Comparison of ENCODE assay signal across 11 cellular contexts in the genomic region with DNA sequence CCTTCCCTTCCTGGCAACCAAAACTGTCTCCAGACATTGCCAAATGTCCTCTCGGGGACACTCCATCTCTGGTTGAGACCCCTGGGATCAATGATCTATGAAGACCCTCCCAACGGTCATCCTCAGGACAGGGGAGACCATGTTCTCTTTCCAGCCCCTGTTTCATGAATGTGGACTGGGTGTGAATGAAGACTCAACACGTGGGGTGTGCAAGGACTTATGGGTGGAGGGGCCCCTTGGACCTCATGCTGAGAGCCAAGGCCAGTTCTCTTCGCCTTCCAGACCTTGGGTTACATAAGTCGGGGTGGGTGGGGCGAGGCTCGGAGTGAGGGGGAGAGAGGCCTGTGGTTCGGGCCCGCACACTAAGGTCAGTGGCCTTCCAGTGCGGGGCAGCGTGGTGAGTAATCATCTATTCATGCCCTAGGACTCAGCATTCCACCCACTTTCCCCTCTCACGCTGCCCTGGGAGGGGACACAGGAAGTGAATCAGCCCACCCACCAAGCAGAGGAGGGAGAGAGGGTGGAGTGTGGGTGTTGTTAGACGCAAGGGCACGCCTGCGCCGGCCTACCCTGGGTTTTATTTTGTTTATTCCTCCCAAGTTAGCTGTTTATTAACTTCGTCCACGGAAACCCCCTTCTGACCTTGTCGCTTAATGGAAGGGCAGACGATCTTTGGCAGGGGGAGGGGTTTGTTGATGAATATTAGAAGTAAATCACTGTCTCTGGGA. TPM values are rescaled to one million over a fixed set of nuclear protein-coding genes. Genes with fewer than 3 reads are reported as not detected.
DNase-seq lines count a peak whose midpoint lies in the region; ATAC-seq and TF ChIP-seq lines count a peak whose summit lies in the region.
"Had no signal": no experiment of that assay in that cellular context is flagged by ENCODE, and none has a peak within 500 bp of the region (broad histone marks: within the 10 kb centered on the region; RNA-seq: fewer than 3 reads in every experiment).

No MANE protein-coding gene starts in this region.

- 35 to 46% (median 39%) methylated on average over 18 to 20 of the region's 20 CpGs for WGBS in adrenal gland, 4 donors

- H3K36me3 ChIP-seq in left ventricle myocardium inferior (no peaks in the 10 kb centered on the region), adrenal gland (replicated peaks in 1 of 2) (no peaks in the 10 kb centered on the region), vagina (no peaks in the 10 kb centered on the region), tibial artery (no peaks in the 10 kb centered on the region)

- TF ChIP-seq POLR2A in adrenal gland (IDR thresholded peaks at IDR 0.05): peak in 1 of 2 donors; percentile 78
- no peak for TF ChIP-seq POLR2A in vagina (IDR thresholded peaks at IDR 0.05)

- H3K27ac ChIP-seq in left ventricle myocardium inferior (replicated peaks) (no peak overlapping the region), adrenal gland (peak overlapping the region; percentile 77 to 95 (median 86)), vagina (peak overlapping the region; percentile 13), tibial artery (no peak overlapping the region)
- H3K27ac ChIP-seq: C4-2B had no signal

- H3K27me3 ChIP-seq in left ventricle myocardium inferior (ENCODE audit: low read depth) (peaks cover under 1% of the 10 kb centered on the region), adrenal gland (no peaks in the 10 kb centered on the region), vagina (no peaks in the 10 kb centered on the region), tibial artery (peaks cover 0 to 23% of the 10 kb centered on the region in 2 donors)

- H3K4me3 ChIP-seq in left ventricle myocardium inferior: no peak overlapping the region
- H3K4me3 ChIP-seq in adrenal gland: no peak overlapping the region
- H3K4me3 ChIP-seq in vagina: no peak overlapping the region
- no peak overlapping the region for H3K4me3 ChIP-seq in tibial artery

- peaks cover 7% of the 10 kb centered on the region for H3K4me1 ChIP-seq in left ventricle myocardium inferior
- H3K4me1 ChIP-seq in adrenal gland (replicated peaks in 1 of 2): peaks cover 28 to 30% of the 10 kb centered on the region in 2 donors
- no peaks in the 10 kb centered on the region for H3K4me1 ChIP-seq in vagina
- H3K4me1 ChIP-seq in tibial artery: no peaks in the 10 kb centered on the region

- intact Hi-C loops in left cardiac atrium (cut with DNase I) (no loop called here), left ventricle myocardium inferior (cut with micrococcal nuclease) (no loop called here), adrenal gland (cut with DNase I) (no loop called here), vagina (cut with DNase I) (no loop called here), tibial artery (cut with DNase I; ENCODE audit: low total_unique reads) (no loop called here)

- peak in 1 of 2 donors; percentile 72 for ATAC-seq in left cardiac atrium
- no peak for ATAC-seq in HG03571 (IDR thresholded peaks at IDR 0.05; ENCODE audit: unreplicated experiment)

- DNase-seq in left cardiac atrium (peak; percentile 41), left ventricle myocardium inferior (no peak), adrenal gland (peak; percentile 85 to 95 (median 93)), islet precursor cell (peak; percentile 90), vagina (ENCODE audit: extremely low spot score in 2 of 2) (no peak), tibial artery (no peak), cerebellar cortex (ENCODE audit: low spot score) (no peak)
- DNase-seq: activated T-cell treated with anti-CD3 and anti-CD28 coated beads for 4 hours, glutamatergic neuron had no signal

- TF ChIP-seq CTCF in left ventricle myocardium inferior (IDR thresholded peaks at IDR 0.05; ENCODE audit: borderline replicate concordance): no peak
- no peak for TF ChIP-seq CTCF in adrenal gland (IDR thresholded peaks at IDR 0.05)
- TF ChIP-seq CTCF in vagina (IDR thresholded peaks at IDR 0.05): no peak
- no peak for TF ChIP-seq CTCF in tibial artery (IDR thresholded peaks at IDR 0.05)

- H3K9me3 ChIP-seq in left ventricle myocardium inferior (replicated peaks): no peaks in the 10 kb centered on the region
- H3K9me3 ChIP-seq in adrenal gland (replicated peaks in 1 of 3): no peaks in the 10 kb centered on the region
- no peaks in the 10 kb centered on the region for H3K9me3 ChIP-seq in vagina
- no peaks in the 10 kb centered on the region for H3K9me3 ChIP-seq in tibial artery

RNA-seq across cellular contexts. Expression of gene PAQR5, which starts 6.7 kb away (rescaled TPM):
- 1 to 10 TPM in 1 of 2 donors, under 1 TPM in 1; 0.62 to 1.2 TPM for total RNA-seq in left cardiac atrium
- 0.63 TPM for total RNA-seq in left ventricle myocardium inferior
- total RNA-seq in adrenal gland: 10 to 100 TPM; 31.8 to 78.2 (median 51.7) TPM
- polyA plus RNA-seq in adrenal gland: 10 to 100 TPM; 11.7 to 28.0 (median 13.6) TPM
- total RNA-seq in vagina: 9.1 TPM

Comparison
In these comparisons a context has a peak if more than half of its experiments do, and no peak if none do; other contexts are left out.
1. DNase-seq: peak in left cardiac atrium (single experiment), adrenal gland (7 of 7) and islet precursor cell (single experiment); none in left ventricle myocardium inferior (single experiment), vagina (0 of 2), tibial artery (0 of 2) and cerebellar cortex (single experiment).
2. H3K27ac ChIP-seq: peak in adrenal gland (5 of 5) and vagina (single experiment); none in left ventricle myocardium inferior (single experiment) and tibial artery (0 of 2).